15 cellular contexts compared by ENCODE assay signal in the genomic region with DNA sequence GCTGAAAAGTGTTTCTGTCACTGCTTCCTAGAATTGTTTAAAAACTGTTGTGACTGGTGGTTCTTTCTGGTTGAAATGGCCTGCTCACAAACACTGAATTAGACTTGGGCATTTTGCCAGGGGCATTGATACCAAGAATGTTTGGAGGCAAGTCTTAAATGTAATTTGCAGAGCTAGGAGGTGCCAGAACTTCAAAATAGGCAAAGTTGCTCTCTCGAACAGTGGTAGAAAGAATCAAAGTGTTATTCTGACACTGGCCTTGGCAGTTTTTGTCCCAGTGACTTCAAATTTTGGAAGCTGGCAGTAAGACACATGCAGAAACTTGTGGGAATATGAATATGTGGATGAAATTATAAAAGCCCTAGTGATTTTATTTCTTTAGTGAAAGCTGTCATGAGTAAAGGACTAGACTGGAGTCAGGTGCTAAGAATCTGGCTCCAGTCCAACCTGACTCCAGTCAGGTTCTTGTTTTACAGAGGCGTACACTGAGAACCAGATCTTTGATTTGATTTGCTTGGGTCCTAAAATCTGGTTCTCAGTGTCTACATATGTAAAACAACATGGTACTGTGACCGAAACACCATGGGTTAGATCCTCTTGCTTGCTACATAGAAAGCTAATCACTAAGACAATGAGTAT. TPM values are rescaled to one million over a fixed set of nuclear protein-coding genes. Genes with fewer than 3 reads are reported as not detected.
DNase-seq lines count a peak whose midpoint lies in the region; ATAC-seq and TF ChIP-seq lines count a peak whose summit lies in the region.
"Had no signal": no experiment of that assay in that cellular context is flagged by ENCODE, and none has a peak within 500 bp of the region (broad histone marks: within the 10 kb centered on the region; RNA-seq: fewer than 3 reads in every experiment).

No MANE protein-coding gene starts in this region.

- BruUV-seq in PC-3 (replicated peaks; lab: Mats Ljungman, UMichigan) (no TSS peak), PC-9 (replicated peaks; lab: Mats Ljungman, UMichigan) (no TSS peak)

- WGBS in transverse colon (ENCODE audit: low coverage in 1 of 2), 2 donors = 82 to 87% methylated on average over 3 of the region's 3 CpGs
- WGBS in upper lobe of left lung, 2 donors = 75 to 88% methylated on average over 3 of the region's 3 CpGs

- POLR2A ChIA-PET in PC-3 (lab: Charles Lee; ENCODE audit: unreplicated experiment) (no interaction called here), PC-9 (lab: Charles Lee; ENCODE audit: unreplicated experiment) (no interaction called here)

- H4K20me1 ChIP-seq in PC-3 (ENCODE audit: low read length) (no peaks in the 10 kb centered on the region), PC-9 (ENCODE audit: insufficient read depth) (no peaks in the 10 kb centered on the region)

- H3K4me2 ChIP-seq in PC-3 (ENCODE audit: low read length) (peak overlapping the region; percentile 41), PC-9 (no peak overlapping the region)

- H3K9me2 ChIP-seq in PC-3 (replicated peaks; ENCODE audit: low read length) (no peaks in the 10 kb centered on the region), PC-9 (ENCODE audit: insufficient read depth) (no peaks in the 10 kb centered on the region)

- H3K4me3 ChIP-seq in PC-3 (ENCODE audit: low read length) (no peak overlapping the region), transverse colon (no peak overlapping the region), upper lobe of left lung (no peak overlapping the region), PC-9 (no peak overlapping the region)
- H3K4me3 ChIP-seq: ascending aorta, esophagus muscularis mucosa had no signal

- H3K9me3 ChIP-seq in PC-3 (ENCODE audit: low read length) = no peaks in the 10 kb centered on the region
- H3K9me3 ChIP-seq in transverse colon = no peaks in the 10 kb centered on the region
- peaks cover 0 to 5% (median 0%) of the 10 kb centered on the region in 4 donors for H3K9me3 ChIP-seq in upper lobe of left lung
- H3K9me3 ChIP-seq in PC-9 (ENCODE audit: insufficient read depth, low read depth) = no peaks in the 10 kb centered on the region
- H3K9me3 ChIP-seq: ascending aorta, esophagus muscularis mucosa had no signal

- CTCF ChIA-PET in PC-3 (lab: Charles Lee) = interaction anchor here (0.5 kb wide), 1 partner anchor 8 kb away, joined by 3 read pairs; no protein-coding TSS in a partner anchor
- CTCF ChIA-PET in PC-9 (lab: Charles Lee) = no interaction called here

- H3K9ac ChIP-seq in PC-3 (ENCODE audit: low read length) = no peak overlapping the region

- H3K4me1 ChIP-seq in PC-3 (ENCODE audit: insufficient read depth, low read length) (peaks cover 16% of the 10 kb centered on the region), transverse colon (peaks cover 0 to 4% (median 0%) of the 10 kb centered on the region in 4 donors), upper lobe of left lung (peaks cover 0 to 21% (median 6%) of the 10 kb centered on the region in 4 donors), PC-9 (replicated peaks; ENCODE audit: insufficient read depth) (no peaks in the 10 kb centered on the region)
- H3K4me1 ChIP-seq: ascending aorta had no signal

- no peak for TF ChIP-seq CTCF in PC-3 (conservative IDR thresholded peaks at IDR 0.05; ENCODE audit: low read depth, low read length)
- no peak for TF ChIP-seq CTCF in transverse colon (IDR thresholded peaks at IDR 0.05)
- no peak for TF ChIP-seq CTCF in upper lobe of left lung (IDR thresholded peaks at IDR 0.05)
- no peak for TF ChIP-seq CTCF in PC-9 (conservative IDR thresholded peaks at IDR 0.05)

- intact Hi-C loops in PC-3 (cut with micrococcal nuclease) (no loop called here), transverse colon (cut with DNase I; ENCODE audit: low total_unique reads) (no loop called here), PC-9 (cut with micrococcal nuclease; ENCODE audit: unreplicated experiment) (no loop called here)

- H2AFZ ChIP-seq in PC-3 (ENCODE audit: low read length) (no peak overlapping the region), PC-9 (no peak overlapping the region)

- TF ChIP-seq EP300 in transverse colon (IDR thresholded peaks at IDR 0.05; ENCODE audit: low read depth) = no peak
- TF ChIP-seq EP300 in upper lobe of left lung (IDR thresholded peaks at IDR 0.05) = no peak

- ATAC-seq in GM18502 (IDR thresholded peaks at IDR 0.05; ENCODE audit: poor library complexity, unreplicated experiment) (peak; percentile 31), GM21367 (IDR thresholded peaks at IDR 0.05; ENCODE audit: unreplicated experiment) (peak; percentile 23), HG03066 (IDR thresholded peaks at IDR 0.05; ENCODE audit: low read depth, unreplicated experiment) (peak; percentile 29), PC-3 (no peak), HG03442 (IDR thresholded peaks at IDR 0.05; ENCODE audit: unreplicated experiment) (no peak), upper lobe of left lung (ENCODE audit: low FRiP score in 2 of 2) (no peak)

- TF ChIP-seq POLR2A in transverse colon (IDR thresholded peaks at IDR 0.05) = no peak
- TF ChIP-seq POLR2A in upper lobe of left lung (IDR thresholded peaks at IDR 0.05) = no peak

- H3F3A ChIP-seq in PC-3 (ENCODE audit: low read length, unreplicated experiment) = no peaks in the 10 kb centered on the region
- H3F3A ChIP-seq in PC-9 (ENCODE audit: insufficient read depth, low read depth) = no peaks in the 10 kb centered on the region

- H3K79me2 ChIP-seq in PC-3 (ENCODE audit: low read length) = no peaks in the 10 kb centered on the region
- no peaks in the 10 kb centered on the region for H3K79me2 ChIP-seq in PC-9 (ENCODE audit: low read depth)

- DNase-seq in PC-3 (no peak), transverse colon (no peak), upper lobe of left lung (no peak), PC-9 (no peak)
- DNase-seq: kidney; stimulated activated CD4-positive, alpha-beta T cell treated with anti-CD3 and anti-CD28 coated beads, Interleukin-2, amount 100 ng/mL, for 48 hours had no signal

- in situ Hi-C loops in transverse colon (cut with MboI; ENCODE audit: low pct_ligation_motif_present in 1 of 4, low pct_unique_long_range_greater_than_20kb in 1 of 4, low sequenced_read_pairs in 3 of 4) = no loop called here

- H3K27ac ChIP-seq in PC-3 (ENCODE audit: low read length) (no peak overlapping the region), transverse colon (peak overlapping the region in 2 of 4 donors; percentile 5 to 7), upper lobe of left lung (peak overlapping the region in 1 of 4 donors; percentile 61), PC-9 (no peak overlapping the region)
- H3K27ac ChIP-seq: ascending aorta, C4-2B, esophagus muscularis mucosa had no signal

- H3K27me3 ChIP-seq in PC-3 (ENCODE audit: low read length) (no peaks in the 10 kb centered on the region), transverse colon (no peaks in the 10 kb centered on the region), upper lobe of left lung (no peaks in the 10 kb centered on the region), PC-9 (ENCODE audit: insufficient read depth, low read depth) (no peaks in the 10 kb centered on the region)
- H3K27me3 ChIP-seq: ascending aorta, esophagus muscularis mucosa had no signal

- no peaks in the 10 kb centered on the region for H3K36me3 ChIP-seq in PC-3 (ENCODE audit: low read depth, low read length)
- H3K36me3 ChIP-seq in transverse colon = no peaks in the 10 kb centered on the region
- no peaks in the 10 kb centered on the region for H3K36me3 ChIP-seq in upper lobe of left lung
- H3K36me3 ChIP-seq in PC-9 (ENCODE audit: low read depth) = no peaks in the 10 kb centered on the region
- H3K36me3 ChIP-seq: ascending aorta, esophagus muscularis mucosa had no signal

RNA-seq across cellular contexts. Expression of a gene that starts 20.9 kb away (rescaled TPM):
- total RNA-seq in PC-3 (2014; rRNA removed) = 7.4 and 9.5 TPM in 2 replicates
- total RNA-seq in transverse colon = 10 to 100 TPM in 2 of 4 donors, 1 to 10 TPM in 1, under 1 TPM in 1; 1.00 to 14.0 (median 9.9) TPM
- 10 to 100 TPM in 5 of 6 donors, 1 to 10 TPM in 1; 6.8 to 24.9 (median 15.9) TPM for total RNA-seq in upper lobe of left lung
- total RNA-seq in PC-9 (2021) = 21.8 and 34.2 TPM in 2 replicates

RNA-seq across cellular contexts. Expression of a gene that starts 51.6 kb away (rescaled TPM):
- not detected in 2 replicates for total RNA-seq in PC-3 (2014; rRNA removed)
- not detected for total RNA-seq in transverse colon
- total RNA-seq in upper lobe of left lung = not detected
- total RNA-seq in PC-9 (2021) = not detected in 2 replicates
- total RNA-seq: ascending aorta, esophagus muscularis mucosa, kidney, M059J, temporal lobe had no signal

Comparison
In these comparisons a context has a peak if more than half of its experiments do, and no peak if none do; other contexts are left out.
1. ATAC-seq: peak in GM18502 (single experiment), GM21367 (single experiment) and HG03066 (single experiment); none in PC-3 (single experiment), HG03442 (single experiment) and upper lobe of left lung (0 of 2).